In genomic region chr15:83192742-83193141, GRCh38 we compare ENCODE assay signal across 18 cellular contexts.
"Had no signal": no experiment of that assay in that cellular context is flagged by ENCODE, and none has a peak within 500 bp of the region (broad histone marks: within the 10 kb centered on the region; RNA-seq: fewer than 3 reads in every experiment).

No MANE protein-coding gene starts in this region.

- H3K4me3 ChIP-seq: ascending aorta, upper lobe of right lung had no signal

- H3K4me1 ChIP-seq: ascending aorta, upper lobe of right lung had no signal

- FAIRE-seq: kidney had no signal

- H3K9me3 ChIP-seq: ascending aorta, upper lobe of right lung had no signal

- H3K27me3 ChIP-seq: ascending aorta, upper lobe of right lung had no signal

- ATAC-seq: activated CD8-positive, alpha-beta T cell treated with anti-CD3 and anti-CD28 coated beads for 36 hours; left lobe of liver; upper lobe of right lung had no signal

- H3K27ac ChIP-seq: ascending aorta, upper lobe of right lung had no signal

- DNase-seq: activated CD4-positive, alpha-beta T cell treated with anti-CD3 and anti-CD28 coated beads, Interleukin-2, amount 10 ng/mL, durations not matched to agents 24 days and 14 days; activated CD8-positive, alpha-beta T cell treated with anti-CD3 and anti-CD28 coated beads for 36 hours; activated effector memory CD4-positive, alpha-beta T cell treated with Interleukin-2 at 50 U/mL for 16 hours; activated naive CD4-positive, alpha-beta T cell treated with anti-CD3 and anti-CD28 coated beads, Interleukin-2, amount 10 ng/mL, durations not matched to agents 7 days and 5 days; activated T-cell treated with anti-CD3 and anti-CD28 coated beads, Interleukin-2, amount 50 U/mL, for 24 hours; cerebellar nuclear complex; cortex of kidney; effector CD4-positive, alpha-beta T cell; foreskin melanocyte; kidney; stimulated activated CD4-positive, alpha-beta T cell treated with anti-CD3 and anti-CD28 coated beads, Interleukin-12 subunit alpha, Interleukin-12 subunit beta, amount 100 ng/mL, for 4 hours; stimulated activated CD4-positive, alpha-beta T cell treated with anti-CD3 and anti-CD28 coated beads, Interleukin-1b, Interleukin-23, amount 100 ng/mL, for 48 hours; stimulated activated CD8-positive, alpha-beta memory T cell treated with anti-CD3 and anti-CD28 coated beads, Interleukin-4, amount 100 ng/mL, for 48 hours; stimulated activated naive CD4-positive, alpha-beta T cell; T-helper 2 cell; upper lobe of right lung had no signal

- H3K36me3 ChIP-seq: ascending aorta, upper lobe of right lung had no signal
